Comparison of ENCODE assay signal across 16 cellular contexts in genomic region chr12:116779597-116779996, GRCh38. TPM values are rescaled to one million over a fixed set of nuclear protein-coding genes. Genes with fewer than 3 reads are reported as not detected.
DNase-seq lines count a peak whose midpoint lies in the region; ATAC-seq and TF ChIP-seq lines count a peak whose summit lies in the region.
"Had no signal": no experiment of that assay in that cellular context is flagged by ENCODE, and none has a peak within 500 bp of the region (broad histone marks: within the 10 kb centered on the region; RNA-seq: fewer than 3 reads in every experiment).

No MANE protein-coding gene starts in this region.

- H3K4me3 ChIP-seq in coronary artery: no peak overlapping the region
- no peak overlapping the region for H3K4me3 ChIP-seq in spleen
- H3K4me3 ChIP-seq: GM23248 had no signal

- no peaks in the 10 kb centered on the region for H3K9me3 ChIP-seq in spleen

- no peaks in the 10 kb centered on the region for H3K4me1 Mint-ChIP-seq in activated T-helper 1 cell treated with anti-CD3 and anti-CD28 coated beads, Interleukin-12 subunit alpha, Interleukin-12 subunit beta, Interleukin-2, Interleukin-4 antibody, amounts not matched to agents 30 ng/mL and 10 ng/mL and 1 ng/mL, durations not matched to agents 14 hours and 24 hours and 36 hours (ENCODE audit: low read depth)
- H3K4me1 Mint-ChIP-seq: CD4-positive, alpha-beta memory T cell had no signal

- H3K27me3 Mint-ChIP-seq in activated T-helper 1 cell treated with anti-CD3 and anti-CD28 coated beads, Interleukin-12 subunit alpha, Interleukin-12 subunit beta, Interleukin-2, Interleukin-4 antibody, amounts not matched to agents 30 ng/mL and 10 ng/mL and 1 ng/mL, durations not matched to agents 14 hours and 24 hours and 36 hours (ENCODE audit: insufficient read depth): no peaks in the 10 kb centered on the region
- H3K27me3 Mint-ChIP-seq: CD4-positive, alpha-beta memory T cell had no signal

- H3K36me3 Mint-ChIP-seq in activated T-helper 1 cell treated with anti-CD3 and anti-CD28 coated beads, Interleukin-12 subunit alpha, Interleukin-12 subunit beta, Interleukin-2, Interleukin-4 antibody, amounts not matched to agents 30 ng/mL and 10 ng/mL and 1 ng/mL, durations not matched to agents 14 hours and 24 hours and 36 hours (ENCODE audit: low read depth): peaks cover 2% of the 10 kb centered on the region

- TF ChIP-seq CTCF in coronary artery (IDR thresholded peaks at IDR 0.05) (no peak), spleen (IDR thresholded peaks at IDR 0.05 in 8 of 11, conservative IDR thresholded peaks at IDR 0.05 in 3 of 11) (no peak)

- H3K36me3 ChIP-seq in spleen: peaks cover 0 to 33% (median 0%) of the 10 kb centered on the region in 6 donors

- H3K27ac ChIP-seq in coronary artery (no peak overlapping the region), spleen (no peak overlapping the region)
- H3K27ac ChIP-seq: GM23248 had no signal

- intact Hi-C loops in activated T-helper 1 cell treated with anti-CD3 and anti-CD28 coated beads, Interleukin-12 subunit alpha, Interleukin-12 subunit beta, Interleukin-2, Interleukin-4 antibody, amounts not matched to agents 30 ng/mL and 10 ng/mL and 1 ng/mL, durations not matched to agents 14 hours and 24 hours and 36 hours (cut with micrococcal nuclease): no loop called here
- intact Hi-C loops in spleen (cut with DNase I; ENCODE audit: low total_unique reads): no loop called here

- ATAC-seq in GM19455 (IDR thresholded peaks at IDR 0.05; ENCODE audit: unreplicated experiment): no peak

- H3K27me3 ChIP-seq in spleen (replicated peaks in 1 of 7): no peaks in the 10 kb centered on the region

- H3K4me1 ChIP-seq in spleen: no peaks in the 10 kb centered on the region

- 88 to 98% (median 94%) methylated on average over 2 of the region's 2 CpGs for WGBS in spleen, 5 donors

- TF ChIP-seq POLR2A in spleen (IDR thresholded peaks at IDR 0.05): no peak

- no peak for DNase-seq in activated T-helper 1 cell treated with anti-CD3 and anti-CD28 coated beads, Interleukin-12 subunit alpha, Interleukin-12 subunit beta, Interleukin-2, Interleukin-4 antibody, amounts not matched to agents 30 ng/mL and 10 ng/mL and 1 ng/mL, durations not matched to agents 14 hours and 24 hours and 36 hours (ENCODE audit: low spot score)
- peak; percentile 24 for DNase-seq in coronary artery (ENCODE audit: low spot score)
- DNase-seq in spleen: peak; percentile 7
- no peak for DNase-seq in NCI-H2227 treated with DMSO at 0.1 percent for 48 hours (lab: John Stamatoyannopoulos, UW)
- no peak for DNase-seq in SK-N-DZ (ENCODE audit: low spot score)
- DNase-seq: C1 segment of cervical spinal cord; Calu3; CD4-positive, alpha-beta memory T cell; COR-L47; DMS53; DMS79 treated with DMSO at 0.1 percent for 48 hours; GF-D8; GM23248; H7; HCEC 1CT had no signal

- H3K4me3 Mint-ChIP-seq in activated T-helper 1 cell treated with anti-CD3 and anti-CD28 coated beads, Interleukin-12 subunit alpha, Interleukin-12 subunit beta, Interleukin-2, Interleukin-4 antibody, amounts not matched to agents 30 ng/mL and 10 ng/mL and 1 ng/mL, durations not matched to agents 14 hours and 24 hours and 36 hours: no peak overlapping the region
- H3K4me3 Mint-ChIP-seq: CD4-positive, alpha-beta memory T cell had no signal

- peak overlapping the region; percentile 21 for H3K27ac Mint-ChIP-seq in activated T-helper 1 cell treated with anti-CD3 and anti-CD28 coated beads, Interleukin-12 subunit alpha, Interleukin-12 subunit beta, Interleukin-2, Interleukin-4 antibody, amounts not matched to agents 30 ng/mL and 10 ng/mL and 1 ng/mL, durations not matched to agents 14 hours and 24 hours and 36 hours
- H3K27ac Mint-ChIP-seq: CD4-positive, alpha-beta memory T cell had no signal

- H3K9me3 Mint-ChIP-seq in activated T-helper 1 cell treated with anti-CD3 and anti-CD28 coated beads, Interleukin-12 subunit alpha, Interleukin-12 subunit beta, Interleukin-2, Interleukin-4 antibody, amounts not matched to agents 30 ng/mL and 10 ng/mL and 1 ng/mL, durations not matched to agents 14 hours and 24 hours and 36 hours: no peaks in the 10 kb centered on the region

RNA-seq across cellular contexts. Expression of gene RNFT2, which starts 41.5 kb away (rescaled TPM):
- 8.0 and 11.8 TPM in 2 replicates for total RNA-seq in activated T-helper 1 cell treated with anti-CD3 and anti-CD28 coated beads, Interleukin-12 subunit alpha, Interleukin-12 subunit beta, Interleukin-2, Interleukin-4 antibody, amounts not matched to agents 30 ng/mL and 10 ng/mL and 1 ng/mL, durations not matched to agents 14 hours and 24 hours and 36 hours
- total RNA-seq in spleen: 1 to 10 TPM; 3.0 to 6.0 (median 4.4) TPM
- polyA plus RNA-seq in spleen: 1 to 10 TPM; 1.9 to 3.9 (median 3.5) TPM
- polyA plus RNA-seq in SK-N-DZ (2014; cell fraction: cytosol; rRNA removed): 30.6 and 38.3 TPM in 2 replicates
- 28.4 and 56.8 TPM in 2 replicates for polyA plus RNA-seq in SK-N-DZ (2014; cell fraction: nucleus; rRNA removed)

RNA-seq across cellular contexts. Expression of gene SPRING1, which starts 41.7 kb away (rescaled TPM):
- total RNA-seq in activated T-helper 1 cell treated with anti-CD3 and anti-CD28 coated beads, Interleukin-12 subunit alpha, Interleukin-12 subunit beta, Interleukin-2, Interleukin-4 antibody, amounts not matched to agents 30 ng/mL and 10 ng/mL and 1 ng/mL, durations not matched to agents 14 hours and 24 hours and 36 hours: 31.0 and 39.0 TPM in 2 replicates
- total RNA-seq in spleen: 10 to 100 TPM; 18.5 to 43.8 (median 28.7) TPM
- polyA plus RNA-seq in spleen: 10 to 100 TPM in 2 of 3 donors, 1 to 10 TPM in 1; 8.8 to 17.5 (median 10.4) TPM
- polyA plus RNA-seq in SK-N-DZ (2014; cell fraction: cytosol; rRNA removed): 25.0 and 38.0 TPM in 2 replicates
- 12.8 and 18.9 TPM in 2 replicates for polyA plus RNA-seq in SK-N-DZ (2014; cell fraction: nucleus; rRNA removed)

Comparison
In these comparisons a context has a peak if more than half of its experiments do, and no peak if none do; other contexts are left out.
1. DNase-seq: peak in coronary artery (single experiment) and spleen (single experiment); none in activated T-helper 1 cell treated with anti-CD3 and anti-CD28 coated beads, Interleukin-12 subunit alpha, Interleukin-12 subunit beta, Interleukin-2, Interleukin-4 antibody, amounts not matched to agents 30 ng/mL and 10 ng/mL and 1 ng/mL, durations not matched to agents 14 hours and 24 hours and 36 hours (single experiment), NCI-H2227 treated with DMSO at 0.1 percent for 48 hours (single experiment) and SK-N-DZ (single experiment).